Comparison of ENCODE assay signal across 1 cellular context in the genomic region with DNA sequence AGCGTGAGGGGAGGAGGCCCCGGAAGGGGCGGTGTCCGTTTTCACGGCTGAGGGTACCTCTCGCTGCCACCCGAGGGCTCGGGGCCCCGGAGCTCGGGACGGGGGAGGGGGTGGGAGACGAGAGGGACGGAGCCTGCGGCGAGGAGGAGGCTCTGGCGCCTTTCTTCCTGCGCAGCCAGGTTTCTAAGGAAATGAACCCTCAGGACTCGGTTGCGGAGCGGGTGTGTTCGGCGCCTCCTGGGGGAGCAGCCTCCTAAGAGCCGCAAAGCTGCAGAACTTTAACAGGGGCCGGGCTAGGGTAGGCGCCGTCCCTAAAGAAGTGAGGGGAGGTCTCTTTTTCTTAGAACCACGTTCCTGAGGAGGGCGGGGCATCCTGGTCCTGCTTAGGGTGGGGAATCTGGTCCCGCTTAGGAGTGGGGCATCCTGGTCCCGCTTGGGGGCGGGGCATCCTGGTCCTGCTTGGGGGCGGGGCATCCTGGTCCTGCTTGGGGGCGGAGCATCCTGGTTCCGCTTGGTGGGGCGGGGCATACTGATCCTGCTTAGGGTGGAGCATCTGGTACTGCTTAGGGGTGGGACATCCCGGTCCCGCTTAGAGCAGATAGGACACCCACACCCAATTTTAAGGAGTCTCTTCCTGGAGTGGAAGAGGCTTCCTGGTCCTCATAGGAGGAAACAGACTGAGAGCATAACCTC.
A peak's percentile ranks its signal among the peaks of the same experiment; 100 is the strongest.
TF ChIP-seq lines count a peak whose summit lies in the region.

No MANE protein-coding gene starts in this region.

TF ChIP-seq in HepG2, 621 proteins besides CTCF, POLR2A, EP300 and RAD21 (continues in another document):
- TF ChIP-seq KAT8 (CRISPR knock-in tag; IDR thresholded peaks at IDR 0.05) (peak; percentile 17; the same call in 1 of the 2 replicates), RXRA (CRISPR knock-in tag; IDR thresholded peaks at IDR 0.05) (peak; percentile 19; the same call in 1 of the 2 replicates), TEAD3 (CRISPR knock-in tag; optimal IDR thresholded peaks at IDR 0.05; ENCODE audit: borderline replicate concordance) (peak; percentile 6), RARG (CRISPR knock-in tag; IDR thresholded peaks at IDR 0.05; ENCODE audit: low read depth) (no peak), GABPB1 (CRISPR knock-in tag; IDR thresholded peaks at IDR 0.05) (peak; percentile 69; the same call in 1 of the 2 replicates), ZMAT3 (CRISPR knock-in tag; conservative IDR thresholded peaks at IDR 0.05) (0 out of 2 replicates have a peak, but pooled peaks have one; percentile 23), ZFY (CRISPR knock-in tag; IDR thresholded peaks at IDR 0.05) (no peak), ZNF567 (CRISPR knock-in tag; IDR thresholded peaks at IDR 0.05; ENCODE audit: borderline replicate concordance) (no peak), ATF7-NPFF (CRISPR knock-in tag; IDR thresholded peaks at IDR 0.05; ENCODE audit: low read depth) (no peak), ZNF777 (CRISPR knock-in tag; IDR thresholded peaks at IDR 0.05) (peak; percentile 48; the same call in 1 of the 2 replicates), ZNF251 (CRISPR knock-in tag; IDR thresholded peaks at IDR 0.05) (no peak), IRX3 (CRISPR knock-in tag; IDR thresholded peaks at IDR 0.05; ENCODE audit: borderline replicate concordance, low read depth) (no peak), FOXC1 (CRISPR knock-in tag; IDR thresholded peaks at IDR 0.05; ENCODE audit: borderline replicate concordance) (0 out of 2 replicates have a peak, but pooled peaks have one; percentile 27), ZNF619 (CRISPR knock-in tag; IDR thresholded peaks at IDR 0.05) (no peak)
- TF ChIP-seq, protein P1, sequence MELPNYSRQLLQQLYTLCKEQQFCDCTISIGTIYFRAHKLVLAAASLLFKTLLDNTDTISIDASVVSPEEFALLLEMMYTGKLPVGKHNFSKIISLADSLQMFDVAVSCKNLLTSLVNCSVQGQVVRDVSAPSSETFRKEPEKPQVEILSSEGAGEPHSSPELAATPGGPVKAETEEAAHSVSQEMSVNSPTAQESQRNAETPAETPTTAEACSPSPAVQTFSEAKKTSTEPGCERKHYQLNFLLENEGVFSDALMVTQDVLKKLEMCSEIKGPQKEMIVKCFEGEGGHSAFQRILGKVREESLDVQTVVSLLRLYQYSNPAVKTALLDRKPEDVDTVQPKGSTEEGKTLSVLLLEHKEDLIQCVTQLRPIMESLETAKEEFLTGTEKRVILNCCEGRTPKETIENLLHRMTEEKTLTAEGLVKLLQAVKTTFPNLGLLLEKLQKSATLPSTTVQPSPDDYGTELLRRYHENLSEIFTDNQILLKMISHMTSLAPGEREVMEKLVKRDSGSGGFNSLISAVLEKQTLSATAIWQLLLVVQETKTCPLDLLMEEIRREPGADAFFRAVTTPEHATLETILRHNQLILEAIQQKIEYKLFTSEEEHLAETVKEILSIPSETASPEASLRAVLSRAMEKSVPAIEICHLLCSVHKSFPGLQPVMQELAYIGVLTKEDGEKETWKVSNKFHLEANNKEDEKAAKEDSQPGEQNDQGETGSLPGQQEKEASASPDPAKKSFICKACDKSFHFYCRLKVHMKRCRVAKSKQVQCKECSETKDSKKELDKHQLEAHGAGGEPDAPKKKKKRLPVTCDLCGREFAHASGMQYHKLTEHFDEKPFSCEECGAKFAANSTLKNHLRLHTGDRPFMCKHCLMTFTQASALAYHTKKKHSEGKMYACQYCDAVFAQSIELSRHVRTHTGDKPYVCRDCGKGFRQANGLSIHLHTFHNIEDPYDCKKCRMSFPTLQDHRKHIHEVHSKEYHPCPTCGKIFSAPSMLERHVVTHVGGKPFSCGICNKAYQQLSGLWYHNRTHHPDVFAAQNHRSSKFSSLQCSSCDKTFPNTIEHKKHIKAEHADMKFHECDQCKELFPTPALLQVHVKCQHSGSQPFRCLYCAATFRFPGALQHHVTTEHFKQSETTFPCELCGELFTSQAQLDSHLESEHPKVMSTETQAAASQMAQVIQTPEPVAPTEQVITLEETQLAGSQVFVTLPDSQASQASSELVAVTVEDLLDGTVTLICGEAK (IDR thresholded peaks at IDR 0.05), result no peak
- TF ChIP-seq, protein P1 (CRISPR knock-in tag; IDR thresholded peaks at IDR 0.05), result no peak
- TF ChIP-seq, protein P2, sequence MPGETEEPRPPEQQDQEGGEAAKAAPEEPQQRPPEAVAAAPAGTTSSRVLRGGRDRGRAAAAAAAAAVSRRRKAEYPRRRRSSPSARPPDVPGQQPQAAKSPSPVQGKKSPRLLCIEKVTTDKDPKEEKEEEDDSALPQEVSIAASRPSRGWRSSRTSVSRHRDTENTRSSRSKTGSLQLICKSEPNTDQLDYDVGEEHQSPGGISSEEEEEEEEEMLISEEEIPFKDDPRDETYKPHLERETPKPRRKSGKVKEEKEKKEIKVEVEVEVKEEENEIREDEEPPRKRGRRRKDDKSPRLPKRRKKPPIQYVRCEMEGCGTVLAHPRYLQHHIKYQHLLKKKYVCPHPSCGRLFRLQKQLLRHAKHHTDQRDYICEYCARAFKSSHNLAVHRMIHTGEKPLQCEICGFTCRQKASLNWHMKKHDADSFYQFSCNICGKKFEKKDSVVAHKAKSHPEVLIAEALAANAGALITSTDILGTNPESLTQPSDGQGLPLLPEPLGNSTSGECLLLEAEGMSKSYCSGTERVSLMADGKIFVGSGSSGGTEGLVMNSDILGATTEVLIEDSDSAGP (CRISPR knock-in tag; IDR thresholded peaks at IDR 0.05; ENCODE audit: borderline replicate concordance), result 0 out of 2 replicates have a peak, but pooled peaks have one; percentile 36
- TF ChIP-seq, protein P3, sequence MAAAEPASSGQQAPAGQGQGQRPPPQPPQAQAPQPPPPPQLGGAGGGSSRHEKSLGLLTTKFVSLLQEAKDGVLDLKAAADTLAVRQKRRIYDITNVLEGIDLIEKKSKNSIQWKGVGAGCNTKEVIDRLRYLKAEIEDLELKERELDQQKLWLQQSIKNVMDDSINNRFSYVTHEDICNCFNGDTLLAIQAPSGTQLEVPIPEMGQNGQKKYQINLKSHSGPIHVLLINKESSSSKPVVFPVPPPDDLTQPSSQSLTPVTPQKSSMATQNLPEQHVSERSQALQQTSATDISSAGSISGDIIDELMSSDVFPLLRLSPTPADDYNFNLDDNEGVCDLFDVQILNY (CRISPR knock-in tag; conservative IDR thresholded peaks at IDR 0.05), result no peak
- TF ChIP-seq, protein P4, sequence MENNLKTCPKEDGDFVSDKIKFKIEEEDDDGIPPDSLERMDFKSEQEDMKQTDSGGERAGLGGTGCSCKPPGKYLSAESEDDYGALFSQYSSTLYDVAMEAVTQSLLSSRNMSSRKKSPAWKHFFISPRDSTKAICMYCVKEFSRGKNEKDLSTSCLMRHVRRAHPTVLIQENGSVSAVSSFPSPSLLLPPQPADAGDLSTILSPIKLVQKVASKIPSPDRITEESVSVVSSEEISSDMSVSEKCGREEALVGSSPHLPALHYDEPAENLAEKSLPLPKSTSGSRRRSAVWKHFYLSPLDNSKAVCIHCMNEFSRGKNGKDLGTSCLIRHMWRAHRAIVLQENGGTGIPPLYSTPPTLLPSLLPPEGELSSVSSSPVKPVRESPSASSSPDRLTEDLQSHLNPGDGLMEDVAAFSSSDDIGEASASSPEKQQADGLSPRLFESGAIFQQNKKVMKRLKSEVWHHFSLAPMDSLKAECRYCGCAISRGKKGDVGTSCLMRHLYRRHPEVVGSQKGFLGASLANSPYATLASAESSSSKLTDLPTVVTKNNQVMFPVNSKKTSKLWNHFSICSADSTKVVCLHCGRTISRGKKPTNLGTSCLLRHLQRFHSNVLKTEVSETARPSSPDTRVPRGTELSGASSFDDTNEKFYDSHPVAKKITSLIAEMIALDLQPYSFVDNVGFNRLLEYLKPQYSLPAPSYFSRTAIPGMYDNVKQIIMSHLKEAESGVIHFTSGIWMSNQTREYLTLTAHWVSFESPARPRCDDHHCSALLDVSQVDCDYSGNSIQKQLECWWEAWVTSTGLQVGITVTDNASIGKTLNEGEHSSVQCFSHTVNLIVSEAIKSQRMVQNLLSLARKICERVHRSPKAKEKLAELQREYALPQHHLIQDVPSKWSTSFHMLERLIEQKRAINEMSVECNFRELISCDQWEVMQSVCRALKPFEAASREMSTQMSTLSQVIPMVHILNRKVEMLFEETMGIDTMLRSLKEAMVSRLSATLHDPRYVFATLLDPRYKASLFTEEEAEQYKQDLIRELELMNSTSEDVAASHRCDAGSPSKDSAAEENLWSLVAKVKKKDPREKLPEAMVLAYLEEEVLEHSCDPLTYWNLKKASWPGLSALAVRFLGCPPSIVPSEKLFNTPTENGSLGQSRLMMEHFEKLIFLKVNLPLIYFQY (CRISPR knock-in tag; IDR thresholded peaks at IDR 0.05; ENCODE audit: borderline replicate concordance), result peak; percentile 9; the same call in 1 of the 2 replicates
- TF ChIP-seq, protein P5, sequence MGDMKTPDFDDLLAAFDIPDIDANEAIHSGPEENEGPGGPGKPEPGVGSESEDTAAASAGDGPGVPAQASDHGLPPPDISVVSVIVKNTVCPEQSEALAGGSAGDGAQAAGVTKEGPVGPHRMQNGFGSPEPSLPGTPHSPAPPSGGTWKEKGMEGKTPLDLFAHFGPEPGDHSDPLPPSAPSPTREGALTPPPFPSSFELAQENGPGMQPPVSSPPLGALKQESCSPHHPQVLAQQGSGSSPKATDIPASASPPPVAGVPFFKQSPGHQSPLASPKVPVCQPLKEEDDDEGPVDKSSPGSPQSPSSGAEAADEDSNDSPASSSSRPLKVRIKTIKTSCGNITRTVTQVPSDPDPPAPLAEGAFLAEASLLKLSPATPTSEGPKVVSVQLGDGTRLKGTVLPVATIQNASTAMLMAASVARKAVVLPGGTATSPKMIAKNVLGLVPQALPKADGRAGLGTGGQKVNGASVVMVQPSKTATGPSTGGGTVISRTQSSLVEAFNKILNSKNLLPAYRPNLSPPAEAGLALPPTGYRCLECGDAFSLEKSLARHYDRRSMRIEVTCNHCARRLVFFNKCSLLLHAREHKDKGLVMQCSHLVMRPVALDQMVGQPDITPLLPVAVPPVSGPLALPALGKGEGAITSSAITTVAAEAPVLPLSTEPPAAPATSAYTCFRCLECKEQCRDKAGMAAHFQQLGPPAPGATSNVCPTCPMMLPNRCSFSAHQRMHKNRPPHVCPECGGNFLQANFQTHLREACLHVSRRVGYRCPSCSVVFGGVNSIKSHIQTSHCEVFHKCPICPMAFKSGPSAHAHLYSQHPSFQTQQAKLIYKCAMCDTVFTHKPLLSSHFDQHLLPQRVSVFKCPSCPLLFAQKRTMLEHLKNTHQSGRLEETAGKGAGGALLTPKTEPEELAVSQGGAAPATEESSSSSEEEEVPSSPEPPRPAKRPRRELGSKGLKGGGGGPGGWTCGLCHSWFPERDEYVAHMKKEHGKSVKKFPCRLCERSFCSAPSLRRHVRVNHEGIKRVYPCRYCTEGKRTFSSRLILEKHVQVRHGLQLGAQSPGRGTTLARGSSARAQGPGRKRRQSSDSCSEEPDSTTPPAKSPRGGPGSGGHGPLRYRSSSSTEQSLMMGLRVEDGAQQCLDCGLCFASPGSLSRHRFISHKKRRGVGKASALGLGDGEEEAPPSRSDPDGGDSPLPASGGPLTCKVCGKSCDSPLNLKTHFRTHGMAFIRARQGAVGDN (CRISPR knock-in tag; IDR thresholded peaks at IDR 0.05), result peak; percentile 65
- TF ChIP-seq, protein P6, sequence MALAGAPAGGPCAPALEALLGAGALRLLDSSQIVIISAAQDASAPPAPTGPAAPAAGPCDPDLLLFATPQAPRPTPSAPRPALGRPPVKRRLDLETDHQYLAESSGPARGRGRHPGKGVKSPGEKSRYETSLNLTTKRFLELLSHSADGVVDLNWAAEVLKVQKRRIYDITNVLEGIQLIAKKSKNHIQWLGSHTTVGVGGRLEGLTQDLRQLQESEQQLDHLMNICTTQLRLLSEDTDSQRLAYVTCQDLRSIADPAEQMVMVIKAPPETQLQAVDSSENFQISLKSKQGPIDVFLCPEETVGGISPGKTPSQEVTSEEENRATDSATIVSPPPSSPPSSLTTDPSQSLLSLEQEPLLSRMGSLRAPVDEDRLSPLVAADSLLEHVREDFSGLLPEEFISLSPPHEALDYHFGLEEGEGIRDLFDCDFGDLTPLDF (CRISPR knock-in tag; IDR thresholded peaks at IDR 0.05), result no peak
- TF ChIP-seq, protein P7, sequence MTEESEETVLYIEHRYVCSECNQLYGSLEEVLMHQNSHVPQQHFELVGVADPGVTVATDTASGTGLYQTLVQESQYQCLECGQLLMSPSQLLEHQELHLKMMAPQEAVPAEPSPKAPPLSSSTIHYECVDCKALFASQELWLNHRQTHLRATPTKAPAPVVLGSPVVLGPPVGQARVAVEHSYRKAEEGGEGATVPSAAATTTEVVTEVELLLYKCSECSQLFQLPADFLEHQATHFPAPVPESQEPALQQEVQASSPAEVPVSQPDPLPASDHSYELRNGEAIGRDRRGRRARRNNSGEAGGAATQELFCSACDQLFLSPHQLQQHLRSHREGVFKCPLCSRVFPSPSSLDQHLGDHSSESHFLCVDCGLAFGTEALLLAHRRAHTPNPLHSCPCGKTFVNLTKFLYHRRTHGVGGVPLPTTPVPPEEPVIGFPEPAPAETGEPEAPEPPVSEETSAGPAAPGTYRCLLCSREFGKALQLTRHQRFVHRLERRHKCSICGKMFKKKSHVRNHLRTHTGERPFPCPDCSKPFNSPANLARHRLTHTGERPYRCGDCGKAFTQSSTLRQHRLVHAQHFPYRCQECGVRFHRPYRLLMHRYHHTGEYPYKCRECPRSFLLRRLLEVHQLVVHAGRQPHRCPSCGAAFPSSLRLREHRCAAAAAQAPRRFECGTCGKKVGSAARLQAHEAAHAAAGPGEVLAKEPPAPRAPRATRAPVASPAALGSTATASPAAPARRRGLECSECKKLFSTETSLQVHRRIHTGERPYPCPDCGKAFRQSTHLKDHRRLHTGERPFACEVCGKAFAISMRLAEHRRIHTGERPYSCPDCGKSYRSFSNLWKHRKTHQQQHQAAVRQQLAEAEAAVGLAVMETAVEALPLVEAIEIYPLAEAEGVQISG (CRISPR knock-in tag; IDR thresholded peaks at IDR 0.05), result 0 out of 2 replicates have a peak, but pooled peaks have one; percentile 26
